1 cellular context compared by ENCODE assay signal in genomic region chr1:26771643-26772321, GRCh38.
TF ChIP-seq lines count a peak whose summit lies in the region.

No MANE protein-coding gene starts in this region.

TF ChIP-seq in IMR-90, 13 proteins besides CTCF, POLR2A, EP300 and RAD21 (continued from another document):
- peak; percentile 92 for TF ChIP-seq FOS (IDR thresholded peaks at IDR 0.05; ENCODE audit: low read depth, low read length)
- TF ChIP-seq CHD1 (IDR thresholded peaks at IDR 0.05; ENCODE audit: low read depth, low read length) = no peak
- TF ChIP-seq BHLHE40 (IDR thresholded peaks at IDR 0.05; ENCODE audit: low read depth, low read length) = peak; percentile 82
TF ChIP-seq in IMR-90: peak in this region for 5.
